Comparison of ENCODE assay signal across 1 cellular context in genomic region chr6:108117427-108118358, GRCh38.
TF ChIP-seq lines count a peak whose summit lies in the region.

No MANE protein-coding gene starts in this region.

TF ChIP-seq in K562, 482 proteins besides CTCF, POLR2A, EP300 and RAD21 (continued from another document):
- peak; percentile 40; the same call in 1 of the 2 replicates for TF ChIP-seq MGA (IDR thresholded peaks at IDR 0.05)
- no peak for TF ChIP-seq RBM22 (IDR thresholded peaks at IDR 0.05; ENCODE audit: low read depth, low read length, poor library complexity, severe bottlenecking)
- no peak for TF ChIP-seq U2AF2 (optimal IDR thresholded peaks at IDR 0.05; ENCODE audit: low read depth, low read length)
- TF ChIP-seq SREBF2 (CRISPR knock-in tag; IDR thresholded peaks at IDR 0.05): no peak
- TF ChIP-seq, protein P1, sequence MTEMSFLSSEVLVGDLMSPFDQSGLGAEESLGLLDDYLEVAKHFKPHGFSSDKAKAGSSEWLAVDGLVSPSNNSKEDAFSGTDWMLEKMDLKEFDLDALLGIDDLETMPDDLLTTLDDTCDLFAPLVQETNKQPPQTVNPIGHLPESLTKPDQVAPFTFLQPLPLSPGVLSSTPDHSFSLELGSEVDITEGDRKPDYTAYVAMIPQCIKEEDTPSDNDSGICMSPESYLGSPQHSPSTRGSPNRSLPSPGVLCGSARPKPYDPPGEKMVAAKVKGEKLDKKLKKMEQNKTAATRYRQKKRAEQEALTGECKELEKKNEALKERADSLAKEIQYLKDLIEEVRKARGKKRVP (CRISPR knock-in tag; IDR thresholded peaks at IDR 0.05): no peak
